15 cellular contexts compared by ENCODE assay signal in genomic region chr6:51915098-51915497, GRCh38.
DNase-seq lines count a peak whose midpoint lies in the region; ATAC-seq and TF ChIP-seq lines count a peak whose summit lies in the region.
"Had no signal": no experiment of that assay in that cellular context is flagged by ENCODE, and none has a peak within 500 bp of the region (broad histone marks: within the 10 kb centered on the region; RNA-seq: fewer than 3 reads in every experiment).

No MANE protein-coding gene starts in this region.

- no peak overlapping the region for H2AK9ac ChIP-seq in IMR-90 (replicated peaks; ENCODE audit: low read depth, low read length, poor library complexity)

- ATAC-seq in IMR-90 (ENCODE audit: low read depth) = no peak
- ATAC-seq in PC-3 = no peak
- no peak for ATAC-seq in HG02759 (IDR thresholded peaks at IDR 0.05; ENCODE audit: unreplicated experiment)

- no peak overlapping the region for H3K18ac ChIP-seq in IMR-90 (ENCODE audit: low read depth, low read length)

- BruUV-seq in IMR-90 (replicated peaks; lab: Mats Ljungman, UMichigan) (no TSS peak), PC-3 (replicated peaks; lab: Mats Ljungman, UMichigan) (no TSS peak)

- no peak for TF ChIP-seq POLR2A in IMR-90 (IDR thresholded peaks at IDR 0.05; ENCODE audit: low read depth, low read length)

- H3K9me2 ChIP-seq in PC-3 (replicated peaks; ENCODE audit: low read length) (no peaks in the 10 kb centered on the region), MM.1S (replicated peaks; ENCODE audit: insufficient read depth, low read length) (no peaks in the 10 kb centered on the region)

- H3K4me3 Mint-ChIP-seq in endothelial cell (ENCODE audit: unreplicated experiment) = no peak overlapping the region
- no peak overlapping the region for H3K4me3 Mint-ChIP-seq in activated CD4-positive, alpha-beta T cell treated with anti-CD3 and anti-CD28 coated beads, Interleukin-2, amount 10 ng/mL, durations not matched to agents 24 days and 14 days
- H3K4me3 Mint-ChIP-seq: CD4-positive, alpha-beta memory T cell; HFFc6 had no signal

- no peaks in the 10 kb centered on the region for H3K79me1 ChIP-seq in IMR-90 (ENCODE audit: low read depth in 1 of 2, low read length in 2 of 2)

- H3K27ac Mint-ChIP-seq in endothelial cell (ENCODE audit: unreplicated experiment) = peak overlapping the region; percentile 11
- H3K27ac Mint-ChIP-seq in activated CD4-positive, alpha-beta T cell treated with anti-CD3 and anti-CD28 coated beads, Interleukin-2, amount 10 ng/mL, durations not matched to agents 24 days and 14 days = no peak overlapping the region
- H3K27ac Mint-ChIP-seq: CD4-positive, alpha-beta memory T cell; HFFc6 had no signal

- no peaks in the 10 kb centered on the region for H3K9me3 ChIP-seq in IMR-90 (ENCODE audit: control insufficient read depth, insufficient read depth, low read length)
- H3K9me3 ChIP-seq in PC-3 (ENCODE audit: low read length) = no peaks in the 10 kb centered on the region
- no peaks in the 10 kb centered on the region for H3K9me3 ChIP-seq in MM.1S (replicated peaks; ENCODE audit: insufficient read depth, low read length)
- H3K9me3 ChIP-seq: HAP-1 had no signal

- H2AK5ac ChIP-seq in IMR-90 (ENCODE audit: low read depth, low read length) = no peak overlapping the region

- intact Hi-C loops in IMR-90 (cut with micrococcal nuclease) (no loop called here), PC-3 (cut with micrococcal nuclease) (no loop called here)
- intact Hi-C loops in activated CD4-positive, alpha-beta T cell treated with anti-CD3 and anti-CD28 coated beads, Interleukin-2, amount 10 ng/mL, durations not matched to agents 24 days and 14 days (cut with micrococcal nuclease) = no loop called here

- no peaks in the 10 kb centered on the region for H3K36me3 Mint-ChIP-seq in endothelial cell (ENCODE audit: low read depth, unreplicated experiment)
- no peaks in the 10 kb centered on the region for H3K36me3 Mint-ChIP-seq in activated CD4-positive, alpha-beta T cell treated with anti-CD3 and anti-CD28 coated beads, Interleukin-2, amount 10 ng/mL, durations not matched to agents 24 days and 14 days (ENCODE audit: low read depth)
- H3K36me3 Mint-ChIP-seq: CD4-positive, alpha-beta memory T cell had no signal

- no peak overlapping the region for H4K5ac ChIP-seq in IMR-90 (ENCODE audit: low read depth, low read length)

- H3K14ac ChIP-seq in IMR-90 (replicated peaks; ENCODE audit: low read depth, low read length) = no peak overlapping the region

- no peak overlapping the region for H2BK120ac ChIP-seq in IMR-90 (ENCODE audit: low read depth, low read length)

- no peak overlapping the region for H2BK5ac ChIP-seq in IMR-90 (ENCODE audit: low read depth, low read length, poor library complexity, severe bottlenecking)

- H3K79me2 ChIP-seq in PC-3 (ENCODE audit: low read length) = no peaks in the 10 kb centered on the region
- H3K79me2 ChIP-seq in MM.1S (ENCODE audit: low read length) = no peaks in the 10 kb centered on the region

- POLR2A ChIA-PET in IMR-90 (lab: Charles Lee; ENCODE audit: unreplicated experiment) (no interaction called here), PC-3 (lab: Charles Lee; ENCODE audit: unreplicated experiment) (no interaction called here)

- H3K9me1 ChIP-seq in IMR-90 (ENCODE audit: insufficient read depth, low read length) = no peaks in the 10 kb centered on the region

- H2AFZ ChIP-seq in IMR-90 (replicated peaks; ENCODE audit: low read length, poor library complexity) (no peak overlapping the region), PC-3 (ENCODE audit: low read length) (no peak overlapping the region), MM.1S (ENCODE audit: low read length) (no peak overlapping the region)

- no peak overlapping the region for H4K91ac ChIP-seq in IMR-90 (ENCODE audit: insufficient read depth, low read depth, low read length)

- no peaks in the 10 kb centered on the region for H3K9me3 Mint-ChIP-seq in endothelial cell (ENCODE audit: unreplicated experiment)
- H3K9me3 Mint-ChIP-seq in activated CD4-positive, alpha-beta T cell treated with anti-CD3 and anti-CD28 coated beads, Interleukin-2, amount 10 ng/mL, durations not matched to agents 24 days and 14 days = peaks cover 8% of the 10 kb centered on the region

- H3K36me3 ChIP-seq in IMR-90 (ENCODE audit: control insufficient read depth, insufficient read depth, low read length) (no peaks in the 10 kb centered on the region), PC-3 (ENCODE audit: low read depth, low read length) (no peaks in the 10 kb centered on the region), MM.1S (replicated peaks; ENCODE audit: insufficient read depth, low read length) (no peaks in the 10 kb centered on the region)
- H3K36me3 ChIP-seq: HAP-1 had no signal

- in situ Hi-C loops in IMR-90 (cut with MboI; ENCODE audit: low sequenced_read_pairs) = no loop called here

- peaks cover 1% of the 10 kb centered on the region for H3K27me3 Mint-ChIP-seq in endothelial cell (ENCODE audit: unreplicated experiment)
- peaks cover 9% of the 10 kb centered on the region for H3K27me3 Mint-ChIP-seq in activated CD4-positive, alpha-beta T cell treated with anti-CD3 and anti-CD28 coated beads, Interleukin-2, amount 10 ng/mL, durations not matched to agents 24 days and 14 days

- no peak overlapping the region for H2BK15ac ChIP-seq in IMR-90 (ENCODE audit: low read depth, low read length)

- H3K4me1 ChIP-seq in IMR-90 (ENCODE audit: control insufficient read depth, insufficient read depth, low read length) (no peaks in the 10 kb centered on the region), PC-3 (ENCODE audit: insufficient read depth, low read length) (no peaks in the 10 kb centered on the region), MM.1S (ENCODE audit: low read length) (no peaks in the 10 kb centered on the region)
- H3K4me1 ChIP-seq: HAP-1 had no signal

- no peak overlapping the region for H2BK20ac ChIP-seq in IMR-90 (ENCODE audit: low read depth, low read length)

- TF ChIP-seq CTCF in IMR-90 (conservative IDR thresholded peaks at IDR 0.05; ENCODE audit: low read depth, low read length) (no peak), PC-3 (conservative IDR thresholded peaks at IDR 0.05; ENCODE audit: low read depth, low read length) (no peak), endothelial cell (IDR thresholded peaks at IDR 0.05; ENCODE audit: unreplicated experiment) (no peak), MM.1S (IDR thresholded peaks at IDR 0.05; ENCODE audit: low read length) (no peak)

- no peak overlapping the region for H3K23ac ChIP-seq in IMR-90 (ENCODE audit: low read depth, low read length)

- no peak overlapping the region for H3K9ac ChIP-seq in IMR-90 (ENCODE audit: low read depth, low read length)
- no peak overlapping the region for H3K9ac ChIP-seq in PC-3 (ENCODE audit: low read length)
- no peak overlapping the region for H3K9ac ChIP-seq in MM.1S (ENCODE audit: low read length)

- H3K27ac ChIP-seq in IMR-90 (ENCODE audit: insufficient read depth, low read length) (no peak overlapping the region), PC-3 (ENCODE audit: low read length) (no peak overlapping the region), MM.1S (ENCODE audit: low read length) (no peak overlapping the region)

- no peaks in the 10 kb centered on the region for H4K20me1 ChIP-seq in IMR-90 (ENCODE audit: insufficient read depth, low read length)
- H4K20me1 ChIP-seq in PC-3 (ENCODE audit: low read length) = no peaks in the 10 kb centered on the region
- no peaks in the 10 kb centered on the region for H4K20me1 ChIP-seq in MM.1S (ENCODE audit: insufficient read depth, low read length)

- H3K4me3 ChIP-seq in IMR-90 (ENCODE audit: insufficient read depth, low read depth, low read length) = no peak overlapping the region
- H3K4me3 ChIP-seq in PC-3 (ENCODE audit: low read length) = no peak overlapping the region
- no peak overlapping the region for H3K4me3 ChIP-seq in MM.1S (ENCODE audit: low read length)
- H3K4me3 ChIP-seq: HAP-1 had no signal

- H3K27me3 ChIP-seq in IMR-90 (ENCODE audit: control insufficient read depth, insufficient read depth, low read length) = no peaks in the 10 kb centered on the region
- H3K27me3 ChIP-seq in PC-3 (ENCODE audit: low read length) = no peaks in the 10 kb centered on the region
- H3K27me3 ChIP-seq in MM.1S (replicated peaks; ENCODE audit: insufficient read depth, low read length) = no peaks in the 10 kb centered on the region

- H3K4ac ChIP-seq in IMR-90 (ENCODE audit: low read depth, low read length) = no peak overlapping the region

- CTCF ChIA-PET in IMR-90 (lab: Yijun Ruan, JAX) = no interaction called here
- CTCF ChIA-PET in PC-3 (lab: Charles Lee) = no interaction called here

- no CpG with 5 or more reads among the region's 1 CpG for WGBS in IMR-90 (ENCODE audit: extremely low coverage in 2 of 2, insufficient read length in 1 of 2), 2 experiments

- H3K4me2 ChIP-seq in IMR-90 (ENCODE audit: low read depth, low read length) = no peak overlapping the region
- no peak overlapping the region for H3K4me2 ChIP-seq in PC-3 (ENCODE audit: low read length)
- no peak overlapping the region for H3K4me2 ChIP-seq in MM.1S (ENCODE audit: low read depth, low read length)

- TF ChIP-seq RAD21 in IMR-90 (IDR thresholded peaks at IDR 0.05; ENCODE audit: low read length) = no peak

- H3F3A ChIP-seq in PC-3 (ENCODE audit: low read length, unreplicated experiment) (no peaks in the 10 kb centered on the region), MM.1S (ENCODE audit: insufficient read depth, low read length) (no peaks in the 10 kb centered on the region)

- no peak overlapping the region for H3K56ac ChIP-seq in IMR-90 (ENCODE audit: extremely low read depth, insufficient read depth, low read length)

- no peak for DNase-seq in IMR-90
- DNase-seq in PC-3 = peak; percentile 47
- DNase-seq in endothelial cell (ENCODE audit: low spot score) = no peak
- no peak for DNase-seq in MM.1S
- DNase-seq in activated CD4-positive, alpha-beta T cell treated with anti-CD3 and anti-CD28 coated beads, Interleukin-2, amount 10 ng/mL, durations not matched to agents 24 days and 14 days = no peak
- DNase-seq: C1 segment of cervical spinal cord; Calu3; CD4-positive, alpha-beta memory T cell; DMS53; DMS79 treated with DMSO at 0.1 percent for 48 hours; GF-D8; GOT3; HFFc6 had no signal

- no peak overlapping the region for H4K8ac ChIP-seq in IMR-90 (ENCODE audit: low read depth in 2 of 2, low read length in 2 of 2)

- H3K4me1 Mint-ChIP-seq in endothelial cell (ENCODE audit: unreplicated experiment) = peaks cover 16% of the 10 kb centered on the region
- H3K4me1 Mint-ChIP-seq in activated CD4-positive, alpha-beta T cell treated with anti-CD3 and anti-CD28 coated beads, Interleukin-2, amount 10 ng/mL, durations not matched to agents 24 days and 14 days = no peaks in the 10 kb centered on the region
- H3K4me1 Mint-ChIP-seq: CD4-positive, alpha-beta memory T cell had no signal

- dilution Hi-C loops in IMR-90 (cut with HindIII; ENCODE audit: low sequenced_read_pairs, unreplicated experiment) = no loop called here

TF ChIP-seq in IMR-90, 13 proteins besides CTCF, POLR2A, EP300 and RAD21:
- no peak for TF ChIP-seq RFX5 (IDR thresholded peaks at IDR 0.05; ENCODE audit: low read depth, low read length)
- no peak for TF ChIP-seq BHLHE40 (IDR thresholded peaks at IDR 0.05; ENCODE audit: low read depth, low read length)
- TF ChIP-seq MAFK (IDR thresholded peaks at IDR 0.05; ENCODE audit: low read depth, low read length) = peak; percentile 21; the same call in 1 of the 2 replicates
- no peak for TF ChIP-seq MXI1 (IDR thresholded peaks at IDR 0.05; ENCODE audit: borderline replicate concordance, low read depth, low read length)
TF ChIP-seq in IMR-90: peak in this region for 1.
